ENCODE assay signal across 8 cellular contexts in genomic region chr14:94987409-94987808, GRCh38.
"Had no signal": no experiment of that assay in that cellular context is flagged by ENCODE, and none has a peak within 500 bp of the region (broad histone marks: within the 10 kb centered on the region; RNA-seq: fewer than 3 reads in every experiment).

No MANE protein-coding gene starts in this region.

- ATAC-seq: GM12878 had no signal

- H3K4me3 ChIP-seq: GM12878 had no signal

- FAIRE-seq: G401.6, GM12878, GM12891, GM12892, GM18507, GM19239 had no signal

- DNase-seq: GDM1, GF-D8 had no signal
